In genomic region chr20:62916703-62917476, GRCh38 we compare ENCODE assay signal across 1 cellular context.
A peak's percentile ranks its signal among the peaks of the same experiment; 100 is the strongest.
TF ChIP-seq lines count a peak whose summit lies in the region.

No MANE protein-coding gene starts in this region.

TF ChIP-seq in HepG2, 621 proteins besides CTCF, POLR2A, EP300 and RAD21 (continued from another document and continues in another):
- TF ChIP-seq ZNF18 (CRISPR knock-in tag; IDR thresholded peaks at IDR 0.05; ENCODE audit: insufficient replicate concordance) (peak; percentile 99), CSRNP1 (CRISPR knock-in tag; IDR thresholded peaks at IDR 0.05) (no peak; the same call in 1 of the 2 replicates), ZKSCAN8 (CRISPR knock-in tag; IDR thresholded peaks at IDR 0.05; ENCODE audit: borderline replicate concordance) (peak; percentile 96), NPAS2 (CRISPR knock-in tag; IDR thresholded peaks at IDR 0.05; ENCODE audit: borderline replicate concordance) (no peak), IKZF5 (CRISPR knock-in tag; IDR thresholded peaks at IDR 0.05) (peak; percentile 97), ZNF772 (CRISPR knock-in tag; IDR thresholded peaks at IDR 0.05) (peak; percentile 92), ELF4 (CRISPR knock-in tag; IDR thresholded peaks at IDR 0.05; ENCODE audit: borderline replicate concordance) (no peak; the same call in 1 of the 2 replicates), ZNF766 (CRISPR knock-in tag; IDR thresholded peaks at IDR 0.05; ENCODE audit: borderline replicate concordance) (peak; percentile 42; the same call in 1 of the 2 replicates), HCFC1 (IDR thresholded peaks at IDR 0.05; ENCODE audit: low read depth, low read length) (no peak), ZMYM3 (CRISPR knock-in tag; IDR thresholded peaks at IDR 0.05) (peak; percentile 98), SNAPC4 (CRISPR knock-in tag; IDR thresholded peaks at IDR 0.05) (peak; percentile 72; the same call in 1 of the 2 replicates), HNRNPLL (IDR thresholded peaks at IDR 0.05; ENCODE audit: low read depth, low read length, poor library complexity, severe bottlenecking) (no peak), ZC3H13 (CRISPR knock-in tag; IDR thresholded peaks at IDR 0.05) (peak; percentile 91), ZNF329 (CRISPR knock-in tag; IDR thresholded peaks at IDR 0.05; ENCODE audit: low read depth) (peak; percentile 77; the same call in 1 of the 2 replicates), JUN (CRISPR knock-in tag; IDR thresholded peaks at IDR 0.05) (peak; percentile 81), ZBTB40 (IDR thresholded peaks at IDR 0.05) (no peak), ZBTB40 (CRISPR knock-in tag; IDR thresholded peaks at IDR 0.05) (peak; percentile 87; the same call in 1 of the 2 replicates), SRF (IDR thresholded peaks at IDR 0.05; ENCODE audit: low read depth, low read length) (no peak), CBX1 (IDR thresholded peaks at IDR 0.05; ENCODE audit: low read depth) (no peak), IRF9 (CRISPR knock-in tag; IDR thresholded peaks at IDR 0.05; ENCODE audit: borderline replicate concordance) (peak; percentile 76), ZBTB38 (CRISPR knock-in tag; IDR thresholded peaks at IDR 0.05) (peak; percentile 95), REL (CRISPR knock-in tag; conservative IDR thresholded peaks at IDR 0.05) (0 out of 2 replicates have a peak, but pooled peaks have one; percentile 45), RXRB (CRISPR knock-in tag; IDR thresholded peaks at IDR 0.05; ENCODE audit: borderline replicate concordance) (peak; percentile 98), PAX8 (CRISPR knock-in tag; IDR thresholded peaks at IDR 0.05; ENCODE audit: borderline replicate concordance) (peak; percentile 85; the same call in 1 of the 2 replicates), ZXDC (CRISPR knock-in tag; IDR thresholded peaks at IDR 0.05) (no peak; the same call in 1 of the 2 replicates), ZNF580 (CRISPR knock-in tag; IDR thresholded peaks at IDR 0.05; ENCODE audit: borderline replicate concordance, low read depth) (peak; percentile 99), NFE2 (CRISPR knock-in tag; IDR thresholded peaks at IDR 0.05) (no peak), ZNF136 (CRISPR knock-in tag; IDR thresholded peaks at IDR 0.05; ENCODE audit: low read depth) (0 out of 2 replicates have a peak, but pooled peaks have one; percentile 50), GFI1 (CRISPR knock-in tag; IDR thresholded peaks at IDR 0.05; ENCODE audit: borderline replicate concordance) (peak; percentile 89), MAX (IDR thresholded peaks at IDR 0.05) (peak; percentile 94), GABPB1 (CRISPR knock-in tag; IDR thresholded peaks at IDR 0.05) (peak; percentile 68), ZSCAN29 (CRISPR knock-in tag; conservative IDR thresholded peaks at IDR 0.05) (peak; percentile 90), ATF7 (IDR thresholded peaks at IDR 0.05) (no peak), ATF7 (CRISPR knock-in tag; IDR thresholded peaks at IDR 0.05) (peak; percentile 91)
